14 cellular contexts compared by ENCODE assay signal in the genomic region with DNA sequence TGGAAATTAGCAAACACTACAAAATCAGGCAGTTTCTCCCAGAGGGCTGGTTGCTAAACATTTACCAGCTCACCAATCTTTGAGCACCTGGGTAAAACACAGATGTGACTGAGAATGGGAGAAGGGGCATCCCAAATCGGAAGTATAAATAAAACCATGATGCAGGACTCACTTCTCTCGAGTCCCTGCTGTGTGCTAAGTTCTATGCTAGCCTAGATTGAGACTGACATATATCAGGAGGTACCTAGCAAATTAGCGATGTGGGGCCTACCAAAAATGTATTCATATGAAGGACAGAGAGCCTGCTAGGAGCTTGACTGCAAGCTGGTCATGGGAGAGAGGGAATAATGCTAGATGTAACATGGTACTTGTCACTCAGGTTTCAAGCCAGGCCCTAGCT.
"Had no signal": no experiment of that assay in that cellular context is flagged by ENCODE, and none has a peak within 500 bp of the region (broad histone marks: within the 10 kb centered on the region; RNA-seq: fewer than 3 reads in every experiment).

No MANE protein-coding gene starts in this region.

- H3K9me3 Mint-ChIP-seq: naive thymus-derived CD4-positive, alpha-beta T cell had no signal

- DNase-seq: cortex of kidney; effector memory CD4-positive, alpha-beta T cell; heart right ventricle; hypothalamus; kidney glomerular epithelial cell; naive thymus-derived CD4-positive, alpha-beta T cell; ovary; right cardiac atrium; small intestine; stimulated activated CD4-positive, alpha-beta T cell treated with anti-CD3 and anti-CD28 coated beads, Interleukin-12 subunit alpha, Interleukin-12 subunit beta, amount 100 ng/mL, for 4 hours; stimulated activated naive CD4-positive, alpha-beta T cell; trophoblast cell had no signal

- H3K36me3 Mint-ChIP-seq: naive thymus-derived CD4-positive, alpha-beta T cell had no signal

- H3K27ac Mint-ChIP-seq: naive thymus-derived CD4-positive, alpha-beta T cell had no signal

- H3K27ac ChIP-seq: heart right ventricle, neutrophil, ovary had no signal

- H3K4me3 Mint-ChIP-seq: naive thymus-derived CD4-positive, alpha-beta T cell had no signal

- ATAC-seq: esophagus mucosa; heart right ventricle; naive thymus-derived CD4-positive, alpha-beta T cell; right cardiac atrium had no signal

- H3K36me3 ChIP-seq: heart right ventricle, neutrophil, ovary had no signal

- H3K9me3 ChIP-seq: heart right ventricle, neutrophil, ovary had no signal

- H3K4me3 ChIP-seq: heart right ventricle, ovary had no signal

- H3K27me3 ChIP-seq: heart right ventricle, neutrophil, ovary had no signal
